In the genomic region with DNA sequence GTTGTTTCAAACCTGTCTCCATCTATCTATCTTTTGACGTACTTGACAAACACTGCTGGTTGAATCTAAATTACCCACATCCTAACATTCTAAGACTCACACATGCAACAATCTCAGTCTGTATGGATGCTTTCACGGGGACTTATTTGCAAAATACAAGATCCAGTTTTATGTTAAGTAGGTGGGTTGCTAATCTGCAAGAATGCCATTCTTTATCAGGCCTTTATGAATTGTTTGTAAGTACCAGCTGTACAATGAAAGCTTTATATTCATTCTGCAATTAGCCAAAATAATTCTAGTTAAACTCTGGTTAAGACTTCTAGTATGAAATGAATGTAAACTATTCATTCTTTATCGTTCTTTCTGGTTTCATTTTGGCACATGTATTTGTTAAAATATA, we compare ENCODE assay signal across 1 cellular context.
TF ChIP-seq lines count a peak whose summit lies in the region.

No MANE protein-coding gene starts in this region.

TF ChIP-seq in SK-N-SH treated with all-trans-retinoic acid at 6 μM for 48 hours, 23 proteins besides CTCF, POLR2A, EP300 and RAD21 (continued from another document):
- TF ChIP-seq ZNF565 (CRISPR knock-in tag; conservative IDR thresholded peaks at IDR 0.05; ENCODE audit: low read depth) (no peak), TOX (CRISPR knock-in tag; IDR thresholded peaks at IDR 0.05; ENCODE audit: borderline replicate concordance) (no peak), CSDC2 (CRISPR knock-in tag; IDR thresholded peaks at IDR 0.05) (no peak)
TF ChIP-seq in SK-N-SH treated with all-trans-retinoic acid at 6 μM for 48 hours: peak in this region for 0.
